In genomic region chr3:149815318-149815717, GRCh38 we compare ENCODE assay signal across 9 cellular contexts. TPM values are rescaled to one million over a fixed set of nuclear protein-coding genes. Genes with fewer than 3 reads are reported as not detected.
DNase-seq lines count a peak whose midpoint lies in the region; ATAC-seq and TF ChIP-seq lines count a peak whose summit lies in the region.
"Had no signal": no experiment of that assay in that cellular context is flagged by ENCODE, and none has a peak within 500 bp of the region (broad histone marks: within the 10 kb centered on the region; RNA-seq: fewer than 3 reads in every experiment).

No MANE protein-coding gene starts in this region.

- ATAC-seq in activated naive CD8-positive, alpha-beta T cell treated with anti-CD3 and anti-CD28 coated beads, Interleukin-2, amount 10 ng/mL, durations not matched to agents 7 days and 5 days (ENCODE audit: low read depth): no peak
- ATAC-seq in GM21619 (IDR thresholded peaks at IDR 0.05; ENCODE audit: unreplicated experiment): no peak
- ATAC-seq in HG02870 (IDR thresholded peaks at IDR 0.05; ENCODE audit: unreplicated experiment): no peak
- ATAC-seq: left colon had no signal

- H3K36me3 Mint-ChIP-seq in IgD-negative memory B cell (peaks cover under 1% of the 10 kb centered on the region), mesothelial cell of epicardium (peaks cover under 1% of the 10 kb centered on the region)
- peaks cover 8% of the 10 kb centered on the region for H3K36me3 Mint-ChIP-seq in activated naive CD8-positive, alpha-beta T cell treated with anti-CD3 and anti-CD28 coated beads, Interleukin-2, amount 10 ng/mL, durations not matched to agents 7 days and 5 days

- H3K27ac Mint-ChIP-seq in IgD-negative memory B cell (peak overlapping the region in 1 of 3 donors; percentile 75), mesothelial cell of epicardium (peak overlapping the region; percentile 99)
- H3K27ac Mint-ChIP-seq in activated naive CD8-positive, alpha-beta T cell treated with anti-CD3 and anti-CD28 coated beads, Interleukin-2, amount 10 ng/mL, durations not matched to agents 7 days and 5 days: no peak overlapping the region

- H3K4me3 Mint-ChIP-seq in IgD-negative memory B cell: peak overlapping the region; percentile 21 to 99 (median 83)
- H3K4me3 Mint-ChIP-seq in activated naive CD8-positive, alpha-beta T cell treated with anti-CD3 and anti-CD28 coated beads, Interleukin-2, amount 10 ng/mL, durations not matched to agents 7 days and 5 days: peak overlapping the region; percentile 97
- H3K4me3 Mint-ChIP-seq in mesothelial cell of epicardium: peak overlapping the region; percentile 98

- DNase-seq in AML-193 (lab: John Stamatoyannopoulos, UW) (peak; percentile 54 to 80), mesothelial cell of epicardium (ENCODE audit: low spot score in 2 of 2, unreplicated experiment in 2 of 2) (no peak), COLO829 (ENCODE audit: low spot score) (no peak), SHP77 (lab: John Stamatoyannopoulos, UW) (no peak)
- no peak for DNase-seq in activated naive CD8-positive, alpha-beta T cell treated with anti-CD3 and anti-CD28 coated beads, Interleukin-2, amount 10 ng/mL, durations not matched to agents 7 days and 5 days
- DNase-seq: left colon had no signal

- H3K27me3 Mint-ChIP-seq in IgD-negative memory B cell (no peaks in the 10 kb centered on the region), mesothelial cell of epicardium (ENCODE audit: low read depth) (no peaks in the 10 kb centered on the region)
- H3K27me3 Mint-ChIP-seq in activated naive CD8-positive, alpha-beta T cell treated with anti-CD3 and anti-CD28 coated beads, Interleukin-2, amount 10 ng/mL, durations not matched to agents 7 days and 5 days: peaks cover 2% of the 10 kb centered on the region

- POLR2A ChIA-PET in activated naive CD8-positive, alpha-beta T cell treated with anti-CD3 and anti-CD28 coated beads, Interleukin-2, amount 10 ng/mL, durations not matched to agents 7 days and 5 days (lab: Charles Lee): interaction anchor here (0.7 kb wide), 2 partner anchors 57 to 805 kb away, joined by 3 to 4 read pairs; no protein-coding TSS in a partner anchor

- H3K4me1 Mint-ChIP-seq in IgD-negative memory B cell (peaks cover 52 to 68% (median 55%) of the 10 kb centered on the region in 3 donors), mesothelial cell of epicardium (peaks cover 29% of the 10 kb centered on the region)
- H3K4me1 Mint-ChIP-seq in activated naive CD8-positive, alpha-beta T cell treated with anti-CD3 and anti-CD28 coated beads, Interleukin-2, amount 10 ng/mL, durations not matched to agents 7 days and 5 days: peaks cover 41% of the 10 kb centered on the region

- H3K9me3 Mint-ChIP-seq in IgD-negative memory B cell: no peaks in the 10 kb centered on the region
- H3K9me3 Mint-ChIP-seq in activated naive CD8-positive, alpha-beta T cell treated with anti-CD3 and anti-CD28 coated beads, Interleukin-2, amount 10 ng/mL, durations not matched to agents 7 days and 5 days: peaks cover under 1% of the 10 kb centered on the region
- H3K9me3 Mint-ChIP-seq in mesothelial cell of epicardium: peaks cover 2% of the 10 kb centered on the region

- TF ChIP-seq CTCF in mesothelial cell of epicardium (IDR thresholded peaks at IDR 0.05; ENCODE audit: unreplicated experiment): no peak

RNA-seq across cellular contexts. Expression of gene RNF13, which starts 2.3 kb away (rescaled TPM):
- 121 TPM for polyA plus RNA-seq in IgD-negative memory B cell
- total RNA-seq in activated naive CD8-positive, alpha-beta T cell treated with anti-CD3 and anti-CD28 coated beads, Interleukin-2, amount 10 ng/mL, durations not matched to agents 7 days and 5 days: 10 to 100 TPM; 40.0 to 45.0 TPM
- 29.8 to 38.0 TPM (median 30.9 TPM) in 3 replicates for total RNA-seq in mesothelial cell of epicardium

RNA-seq across cellular contexts. Expression of gene ANKUB1, which starts 23.0 kb away (rescaled TPM):
- polyA plus RNA-seq in IgD-negative memory B cell: not detected
- not detected for total RNA-seq in activated naive CD8-positive, alpha-beta T cell treated with anti-CD3 and anti-CD28 coated beads, Interleukin-2, amount 10 ng/mL, durations not matched to agents 7 days and 5 days
- total RNA-seq in mesothelial cell of epicardium: 0.13 to 0.34 TPM in 2 of 3 replicates, not detected in the other
- total RNA-seq: left colon had no signal

Comparison
In these comparisons a context has a peak if more than half of its experiments do, and no peak if none do; other contexts are left out.
1. DNase-seq: peak in AML-193 (2 of 2); none in activated naive CD8-positive, alpha-beta T cell treated with anti-CD3 and anti-CD28 coated beads, Interleukin-2, amount 10 ng/mL, durations not matched to agents 7 days and 5 days (single experiment), mesothelial cell of epicardium (0 of 2), COLO829 (single experiment) and SHP77 (0 of 2).
2. Peak in every context shown above with its lines, with median percentiles within 50 percentile points of each other: H3K4me3 Mint-ChIP-seq.